20 cellular contexts compared by ENCODE assay signal in the genomic region with DNA sequence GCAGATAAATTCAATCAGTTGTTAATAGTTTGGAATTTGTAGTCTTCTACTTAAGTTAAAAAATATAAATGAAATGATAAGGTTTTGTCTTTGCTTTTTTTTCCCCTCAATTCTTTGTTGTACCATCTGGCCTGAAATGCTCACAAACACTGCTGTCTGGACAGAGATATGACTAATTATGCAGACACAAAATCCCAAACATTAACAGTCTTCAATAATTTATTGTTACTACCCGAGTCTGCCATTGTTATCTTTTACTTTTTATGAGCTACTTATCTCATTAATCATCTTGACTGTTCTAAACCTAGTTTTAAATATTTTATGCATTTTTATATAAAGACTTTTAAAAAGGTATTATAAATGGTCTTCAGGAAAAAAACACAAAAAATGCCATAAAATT.
A peak's percentile ranks its signal among the peaks of the same experiment; 100 is the strongest.
DNase-seq lines count a peak whose midpoint lies in the region; ATAC-seq and TF ChIP-seq lines count a peak whose summit lies in the region.
"Had no signal": no experiment of that assay in that cellular context is flagged by ENCODE, and none has a peak within 500 bp of the region (broad histone marks: within the 10 kb centered on the region; RNA-seq: fewer than 3 reads in every experiment).

No MANE protein-coding gene starts in this region.

- peaks cover 28% of the 10 kb centered on the region for H3K4me1 Mint-ChIP-seq in glutamatergic neuron (ENCODE audit: low read depth, unreplicated experiment)
- H3K4me1 Mint-ChIP-seq in activated T-helper 2 cell treated with anti-CD3 and anti-CD28 coated beads, Interferon-gamma antibody, Interleukin-2, Interleukin-4, amounts not matched to agents 10 μg/mL and 5 μg/mL and 100 μg/mL, durations not matched to agents 14 hours and 24 hours and 36 hours (ENCODE audit: low read depth), result no peaks in the 10 kb centered on the region
- H3K4me1 Mint-ChIP-seq: B cell, CD14-positive monocyte had no signal

- ATAC-seq in SK-N-SH treated with all-trans-retinoic acid at 6 μM for 48 hours (no peak), GM18519 (IDR thresholded peaks at IDR 0.05; ENCODE audit: low FRiP score, unreplicated experiment) (no peak)
- ATAC-seq: GM12878 had no signal

- no peaks in the 10 kb centered on the region for H3K27me3 Mint-ChIP-seq in glutamatergic neuron (ENCODE audit: unreplicated experiment)
- no peaks in the 10 kb centered on the region for H3K27me3 Mint-ChIP-seq in activated T-helper 2 cell treated with anti-CD3 and anti-CD28 coated beads, Interferon-gamma antibody, Interleukin-2, Interleukin-4, amounts not matched to agents 10 μg/mL and 5 μg/mL and 100 μg/mL, durations not matched to agents 14 hours and 24 hours and 36 hours (ENCODE audit: low read depth)
- H3K27me3 Mint-ChIP-seq: B cell had no signal

- H3K9me3 Mint-ChIP-seq in glutamatergic neuron (ENCODE audit: unreplicated experiment), result peaks cover 2% of the 10 kb centered on the region
- no peaks in the 10 kb centered on the region for H3K9me3 Mint-ChIP-seq in activated T-helper 2 cell treated with anti-CD3 and anti-CD28 coated beads, Interferon-gamma antibody, Interleukin-2, Interleukin-4, amounts not matched to agents 10 μg/mL and 5 μg/mL and 100 μg/mL, durations not matched to agents 14 hours and 24 hours and 36 hours

- no peaks in the 10 kb centered on the region for H3K27me3 ChIP-seq in vagina

- TF ChIP-seq CTCF in glutamatergic neuron (IDR thresholded peaks at IDR 0.05; ENCODE audit: partially characterized antibody, unreplicated experiment), result no peak
- TF ChIP-seq CTCF in vagina (IDR thresholded peaks at IDR 0.05), result no peak

- no peak overlapping the region for H3K4me3 ChIP-seq in vagina
- H3K4me3 ChIP-seq: GM12878 had no signal

- H3K4me3 Mint-ChIP-seq in glutamatergic neuron (ENCODE audit: unreplicated experiment), result peak overlapping the region; percentile 60
- no peak overlapping the region for H3K4me3 Mint-ChIP-seq in activated T-helper 2 cell treated with anti-CD3 and anti-CD28 coated beads, Interferon-gamma antibody, Interleukin-2, Interleukin-4, amounts not matched to agents 10 μg/mL and 5 μg/mL and 100 μg/mL, durations not matched to agents 14 hours and 24 hours and 36 hours (ENCODE audit: low read depth)
- H3K4me3 Mint-ChIP-seq: B cell, CD14-positive monocyte had no signal

- DNase-seq in A172 (ENCODE audit: low spot score) (peak; percentile 20), NCI-H446 (lab: John Stamatoyannopoulos, UW) (peak; percentile 10 to 60), glutamatergic neuron (no peak), vagina (ENCODE audit: extremely low spot score in 2 of 2) (no peak), midbrain (lab: John Stamatoyannopoulos, UW) (no peak)
- no peak for DNase-seq in activated T-helper 2 cell treated with anti-CD3 and anti-CD28 coated beads, Interferon-gamma antibody, Interleukin-2, Interleukin-4, amounts not matched to agents 10 μg/mL and 5 μg/mL and 100 μg/mL, durations not matched to agents 14 hours and 24 hours and 36 hours (ENCODE audit: low spot score)
- DNase-seq: DMS79, KBM-7, NCI-H1092 treated with DMSO at 0.1 percent for 48 hours, NCI-H146, NCI-H2029, NCI-H226, NCI-H524 treated with DMSO at 0.1 percent for 48 hours, OCI-M1, Right ventricle myocardium superior had no signal

- intact Hi-C loops in vagina (cut with DNase I), result no loop called here
- intact Hi-C loops in activated T-helper 2 cell treated with anti-CD3 and anti-CD28 coated beads, Interferon-gamma antibody, Interleukin-2, Interleukin-4, amounts not matched to agents 10 μg/mL and 5 μg/mL and 100 μg/mL, durations not matched to agents 14 hours and 24 hours and 36 hours (cut with micrococcal nuclease), result no loop called here

- no peaks in the 10 kb centered on the region for H3K4me1 ChIP-seq in vagina

- H3K36me3 Mint-ChIP-seq in glutamatergic neuron (ENCODE audit: unreplicated experiment), result peaks cover 2% of the 10 kb centered on the region
- H3K36me3 Mint-ChIP-seq in activated T-helper 2 cell treated with anti-CD3 and anti-CD28 coated beads, Interferon-gamma antibody, Interleukin-2, Interleukin-4, amounts not matched to agents 10 μg/mL and 5 μg/mL and 100 μg/mL, durations not matched to agents 14 hours and 24 hours and 36 hours (ENCODE audit: low read depth), result no peaks in the 10 kb centered on the region
- H3K36me3 Mint-ChIP-seq: CD14-positive monocyte had no signal

- H3K27ac ChIP-seq in vagina, result no peak overlapping the region

- TF ChIP-seq POLR2A in vagina (IDR thresholded peaks at IDR 0.05), result no peak

- peak overlapping the region; percentile 91 for H3K27ac Mint-ChIP-seq in glutamatergic neuron (ENCODE audit: unreplicated experiment)
- no peak overlapping the region for H3K27ac Mint-ChIP-seq in activated T-helper 2 cell treated with anti-CD3 and anti-CD28 coated beads, Interferon-gamma antibody, Interleukin-2, Interleukin-4, amounts not matched to agents 10 μg/mL and 5 μg/mL and 100 μg/mL, durations not matched to agents 14 hours and 24 hours and 36 hours
- H3K27ac Mint-ChIP-seq: B cell, CD14-positive monocyte had no signal

- no peaks in the 10 kb centered on the region for H3K9me3 ChIP-seq in vagina

- H3K36me3 ChIP-seq in vagina, result no peaks in the 10 kb centered on the region

TF ChIP-seq in SK-N-SH treated with all-trans-retinoic acid at 6 μM for 48 hours, 23 proteins besides CTCF, POLR2A, EP300 and RAD21 (continues in another document):
- TF ChIP-seq, protein P1, sequence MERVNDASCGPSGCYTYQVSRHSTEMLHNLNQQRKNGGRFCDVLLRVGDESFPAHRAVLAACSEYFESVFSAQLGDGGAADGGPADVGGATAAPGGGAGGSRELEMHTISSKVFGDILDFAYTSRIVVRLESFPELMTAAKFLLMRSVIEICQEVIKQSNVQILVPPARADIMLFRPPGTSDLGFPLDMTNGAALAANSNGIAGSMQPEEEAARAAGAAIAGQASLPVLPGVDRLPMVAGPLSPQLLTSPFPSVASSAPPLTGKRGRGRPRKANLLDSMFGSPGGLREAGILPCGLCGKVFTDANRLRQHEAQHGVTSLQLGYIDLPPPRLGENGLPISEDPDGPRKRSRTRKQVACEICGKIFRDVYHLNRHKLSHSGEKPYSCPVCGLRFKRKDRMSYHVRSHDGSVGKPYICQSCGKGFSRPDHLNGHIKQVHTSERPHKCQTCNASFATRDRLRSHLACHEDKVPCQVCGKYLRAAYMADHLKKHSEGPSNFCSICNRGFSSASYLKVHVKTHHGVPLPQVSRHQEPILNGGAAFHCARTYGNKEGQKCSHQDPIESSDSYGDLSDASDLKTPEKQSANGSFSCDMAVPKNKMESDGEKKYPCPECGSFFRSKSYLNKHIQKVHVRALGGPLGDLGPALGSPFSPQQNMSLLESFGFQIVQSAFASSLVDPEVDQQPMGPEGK (CRISPR knock-in tag; IDR thresholded peaks at IDR 0.05; ENCODE audit: borderline replicate concordance), result no peak
- TF ChIP-seq ISL1 (CRISPR knock-in tag; IDR thresholded peaks at IDR 0.05) (peak; percentile 59), RARB (CRISPR knock-in tag; IDR thresholded peaks at IDR 0.05) (no peak), BACH2 (CRISPR knock-in tag; IDR thresholded peaks at IDR 0.05; ENCODE audit: borderline replicate concordance) (no peak), ZNF8 (CRISPR knock-in tag; IDR thresholded peaks at IDR 0.05) (no peak), GLIS3 (CRISPR knock-in tag; IDR thresholded peaks at IDR 0.05) (no peak), CSRNP3 (CRISPR knock-in tag; IDR thresholded peaks at IDR 0.05) (no peak), ESRRG (CRISPR knock-in tag; IDR thresholded peaks at IDR 0.05) (no peak), CREB5 (CRISPR knock-in tag; IDR thresholded peaks at IDR 0.05; ENCODE audit: low read depth) (no peak), ZFP30 (CRISPR knock-in tag; IDR thresholded peaks at IDR 0.05) (no peak), CSDC2 (CRISPR knock-in tag; IDR thresholded peaks at IDR 0.05) (no peak), OSR1 (CRISPR knock-in tag; IDR thresholded peaks at IDR 0.05) (no peak), PPARA (CRISPR knock-in tag; IDR thresholded peaks at IDR 0.05; ENCODE audit: borderline replicate concordance) (no peak), ZFP3 (CRISPR knock-in tag; IDR thresholded peaks at IDR 0.05) (no peak), TOX (CRISPR knock-in tag; IDR thresholded peaks at IDR 0.05; ENCODE audit: borderline replicate concordance) (no peak), ZNF565 (CRISPR knock-in tag; conservative IDR thresholded peaks at IDR 0.05; ENCODE audit: low read depth) (no peak)

Comparison
In these comparisons a context has a peak if more than half of its experiments do, and no peak if none do; other contexts are left out.
1. DNase-seq: peak in A172 (single experiment) and NCI-H446 (2 of 2); none in glutamatergic neuron (single experiment), vagina (0 of 2), midbrain (single experiment) and activated T-helper 2 cell treated with anti-CD3 and anti-CD28 coated beads, Interferon-gamma antibody, Interleukin-2, Interleukin-4, amounts not matched to agents 10 μg/mL and 5 μg/mL and 100 μg/mL, durations not matched to agents 14 hours and 24 hours and 36 hours (single experiment).